Comparison of ENCODE assay signal across 23 cellular contexts in the genomic region with DNA sequence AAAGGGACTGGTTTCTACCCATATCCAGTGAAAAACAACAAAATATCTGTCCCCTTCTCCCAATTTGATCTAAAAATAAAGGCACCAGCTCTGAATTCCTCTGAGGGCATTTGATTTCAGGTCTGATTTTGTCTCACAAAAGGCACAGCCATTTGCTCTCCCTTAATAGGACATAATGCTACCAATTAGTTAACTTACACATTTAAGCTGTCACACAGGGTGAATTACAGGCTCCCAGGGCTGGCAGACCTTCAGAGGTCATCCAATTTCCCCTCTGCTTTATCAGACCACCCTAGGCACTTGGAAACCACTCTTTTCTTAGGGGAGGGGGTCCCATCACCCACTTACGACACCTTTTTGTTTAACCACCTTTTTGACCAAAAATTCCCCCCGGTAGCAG.
"Had no signal": no experiment of that assay in that cellular context is flagged by ENCODE, and none has a peak within 500 bp of the region (broad histone marks: within the 10 kb centered on the region; RNA-seq: fewer than 3 reads in every experiment).

No MANE protein-coding gene starts in this region.

- H3K9me3 Mint-ChIP-seq: memory B cell; natural killer cell treated with Interleukin-12 subunit alpha and Interleukin-12 subunit beta and Interleukin-15 and Interleukin-18, amount 100 ng/mL, for 72 hours had no signal

- H3K4me1 ChIP-seq: esophagus squamous epithelium, left ventricle myocardium inferior, lower lobe of right lung, pancreas, transverse colon had no signal

- H3K4me3 ChIP-seq: esophagus squamous epithelium, hepatocyte, left ventricle myocardium inferior, lower lobe of right lung, pancreas, stomach, thoracic aorta, transverse colon had no signal

- H3K27me3 Mint-ChIP-seq: natural killer cell treated with Interleukin-12 subunit alpha and Interleukin-12 subunit beta and Interleukin-15 and Interleukin-18, amount 100 ng/mL, for 72 hours had no signal

- H3K4me1 Mint-ChIP-seq: memory B cell had no signal

- DNase-seq: dermis blood vessel endothelial cell; esophagus squamous epithelium; foreskin fibroblast; head of caudate nucleus; kidney; left cardiac atrium; left ventricle myocardium inferior; lower lobe of right lung; midbrain; occipital lobe; pancreas; right cardiac atrium; small intestine; stimulated activated CD4-positive, alpha-beta T cell treated with anti-CD3 and anti-CD28 coated beads, Interleukin-12 subunit alpha, Interleukin-12 subunit beta, amount 100 ng/mL, for 4 hours; stimulated activated naive CD4-positive, alpha-beta T cell; stomach; substantia nigra; transverse colon had no signal

- H3K36me3 ChIP-seq: esophagus squamous epithelium, left ventricle myocardium inferior, lower lobe of right lung, pancreas, stomach, thoracic aorta, transverse colon had no signal

- H3K4me3 Mint-ChIP-seq: memory B cell; natural killer cell treated with Interleukin-12 subunit alpha and Interleukin-12 subunit beta and Interleukin-15 and Interleukin-18, amount 100 ng/mL, for 72 hours had no signal

- ATAC-seq: left cardiac atrium; lower lobe of right lung; natural killer cell treated with Interleukin-12 subunit alpha and Interleukin-12 subunit beta and Interleukin-15 and Interleukin-18, amount 100 ng/mL, for 72 hours; pancreas; right cardiac atrium had no signal

- H3K27me3 ChIP-seq: hepatocyte, pancreas, stomach, transverse colon had no signal

- H3K36me3 Mint-ChIP-seq: memory B cell; natural killer cell treated with Interleukin-12 subunit alpha and Interleukin-12 subunit beta and Interleukin-15 and Interleukin-18, amount 100 ng/mL, for 72 hours had no signal

- H3K27ac ChIP-seq: esophagus squamous epithelium, hepatocyte, left ventricle myocardium inferior, lower lobe of right lung, pancreas, stomach, thoracic aorta, transverse colon had no signal

- H3K9me3 ChIP-seq: esophagus squamous epithelium, left ventricle myocardium inferior, lower lobe of right lung, pancreas, stomach, thoracic aorta, transverse colon had no signal

- H3K4me2 ChIP-seq: hepatocyte had no signal

- H3K27ac Mint-ChIP-seq: memory B cell; natural killer cell treated with Interleukin-12 subunit alpha and Interleukin-12 subunit beta and Interleukin-15 and Interleukin-18, amount 100 ng/mL, for 72 hours; progenitor cell of endocrine pancreas had no signal
